Comparison of ENCODE assay signal across 14 cellular contexts in the genomic region with DNA sequence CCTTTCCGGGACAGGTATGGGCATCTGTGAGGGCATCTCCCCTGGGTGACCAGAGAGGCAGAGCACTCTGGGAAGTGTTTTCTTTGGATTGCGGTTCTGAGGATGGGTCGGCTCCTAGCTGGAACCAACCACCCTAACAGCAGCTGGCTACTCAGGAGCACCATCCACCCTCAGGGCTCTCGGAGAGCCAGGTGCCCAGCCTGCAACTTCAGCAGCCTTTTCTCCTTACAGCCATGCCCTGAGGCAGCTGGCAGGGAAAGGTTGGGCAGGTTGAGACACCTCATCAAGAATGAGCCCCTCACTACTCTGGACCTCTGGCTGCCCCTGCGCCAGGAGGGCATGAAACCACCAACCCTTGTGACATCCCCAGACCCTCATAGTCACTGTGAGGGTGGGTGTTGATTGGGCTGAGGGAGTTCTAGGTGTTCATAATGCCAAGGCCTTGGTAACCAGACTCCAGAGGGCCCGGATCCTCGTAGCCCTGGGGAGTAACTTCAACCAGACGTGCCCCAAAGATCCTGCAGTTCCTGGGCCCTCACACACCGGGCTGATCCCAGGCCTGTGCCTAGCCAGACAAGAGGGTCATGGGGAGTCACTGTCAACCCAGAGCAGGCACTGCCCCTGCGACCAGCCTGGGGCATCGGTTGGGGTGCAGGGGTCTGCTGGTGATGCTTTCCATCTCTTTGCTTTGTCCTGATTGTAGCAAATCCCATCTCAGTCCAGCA.
"Had no signal": no experiment of that assay in that cellular context is flagged by ENCODE, and none has a peak within 500 bp of the region (broad histone marks: within the 10 kb centered on the region; RNA-seq: fewer than 3 reads in every experiment).

No MANE protein-coding gene starts in this region.

- H3K27ac Mint-ChIP-seq: activated naive CD4-positive, alpha-beta T cell treated with anti-CD3 and anti-CD28 coated beads, Interleukin-2, amount 10 ng/mL, durations not matched to agents 7 days and 5 days; naive thymus-derived CD8-positive, alpha-beta T cell; stimulated activated naive B cell treated with anti-CD40 and anti-IgM and Interleukin-4, amounts not matched to agents 10 μg/mL and 1 μg/mL and 100 μg/mL, for 72 hours had no signal

- H3K27ac ChIP-seq: colonic mucosa, heart left ventricle, parathyroid adenoma, tibial nerve, VCaP had no signal

- H2AFZ ChIP-seq: parathyroid adenoma had no signal

- H3K4me3 ChIP-seq: colonic mucosa, heart left ventricle, tibial nerve had no signal

- ATAC-seq: heart left ventricle; left colon; naive thymus-derived CD8-positive, alpha-beta T cell had no signal

- FAIRE-seq: frontal cortex had no signal

- H3K36me3 Mint-ChIP-seq: activated naive CD4-positive, alpha-beta T cell treated with anti-CD3 and anti-CD28 coated beads, Interleukin-2, amount 10 ng/mL, durations not matched to agents 7 days and 5 days; naive thymus-derived CD8-positive, alpha-beta T cell; stimulated activated naive B cell treated with anti-CD40 and anti-IgM and Interleukin-4, amounts not matched to agents 10 μg/mL and 1 μg/mL and 100 μg/mL, for 72 hours had no signal

- H3K9ac ChIP-seq: parathyroid adenoma had no signal

- DNase-seq: activated CD4-positive, alpha-beta T cell treated with anti-CD3 and anti-CD28 coated beads for 1 hour; activated CD4-positive, alpha-beta T cell treated with anti-CD3 and anti-CD28 coated beads, Interleukin-2, amount 50 U/mL, for 48 hours; activated naive CD4-positive, alpha-beta T cell treated with anti-CD3 and anti-CD28 coated beads, Interleukin-2, amount 10 ng/mL, durations not matched to agents 7 days and 5 days; central memory CD4-positive, alpha-beta T cell; colonic mucosa; heart left ventricle; left colon; stimulated activated naive B cell treated with anti-CD40 and anti-IgM and Interleukin-4, amounts not matched to agents 10 μg/mL and 1 μg/mL and 100 μg/mL, for 72 hours had no signal

- H3K27me3 ChIP-seq: colonic mucosa, heart left ventricle, tibial nerve had no signal

- H3K79me2 ChIP-seq: parathyroid adenoma had no signal

- H3K9me3 ChIP-seq: colonic mucosa, heart left ventricle, tibial nerve had no signal

- H3K4me3 Mint-ChIP-seq: activated naive CD4-positive, alpha-beta T cell treated with anti-CD3 and anti-CD28 coated beads, Interleukin-2, amount 10 ng/mL, durations not matched to agents 7 days and 5 days; activated T-helper 17 cell treated with anti-CD3 and anti-CD28 coated beads, Interleukin-2, amount 50 U/mL, for 72 hours; naive thymus-derived CD8-positive, alpha-beta T cell; stimulated activated naive B cell treated with anti-CD40 and anti-IgM and Interleukin-4, amounts not matched to agents 10 μg/mL and 1 μg/mL and 100 μg/mL, for 72 hours had no signal

- H3K4me1 ChIP-seq: colonic mucosa, heart left ventricle, parathyroid adenoma, tibial nerve had no signal

- H3K9me3 Mint-ChIP-seq: activated naive CD4-positive, alpha-beta T cell treated with anti-CD3 and anti-CD28 coated beads, Interleukin-2, amount 10 ng/mL, durations not matched to agents 7 days and 5 days; activated T-helper 17 cell treated with anti-CD3 and anti-CD28 coated beads, Interleukin-2, amount 50 U/mL, for 72 hours; naive thymus-derived CD8-positive, alpha-beta T cell; stimulated activated naive B cell treated with anti-CD40 and anti-IgM and Interleukin-4, amounts not matched to agents 10 μg/mL and 1 μg/mL and 100 μg/mL, for 72 hours had no signal

- H3K36me3 ChIP-seq: colonic mucosa, heart left ventricle had no signal

- H3K4me1 Mint-ChIP-seq: activated naive CD4-positive, alpha-beta T cell treated with anti-CD3 and anti-CD28 coated beads, Interleukin-2, amount 10 ng/mL, durations not matched to agents 7 days and 5 days; naive thymus-derived CD8-positive, alpha-beta T cell had no signal
